Comparison of ENCODE assay signal across 8 cellular contexts in the genomic region with DNA sequence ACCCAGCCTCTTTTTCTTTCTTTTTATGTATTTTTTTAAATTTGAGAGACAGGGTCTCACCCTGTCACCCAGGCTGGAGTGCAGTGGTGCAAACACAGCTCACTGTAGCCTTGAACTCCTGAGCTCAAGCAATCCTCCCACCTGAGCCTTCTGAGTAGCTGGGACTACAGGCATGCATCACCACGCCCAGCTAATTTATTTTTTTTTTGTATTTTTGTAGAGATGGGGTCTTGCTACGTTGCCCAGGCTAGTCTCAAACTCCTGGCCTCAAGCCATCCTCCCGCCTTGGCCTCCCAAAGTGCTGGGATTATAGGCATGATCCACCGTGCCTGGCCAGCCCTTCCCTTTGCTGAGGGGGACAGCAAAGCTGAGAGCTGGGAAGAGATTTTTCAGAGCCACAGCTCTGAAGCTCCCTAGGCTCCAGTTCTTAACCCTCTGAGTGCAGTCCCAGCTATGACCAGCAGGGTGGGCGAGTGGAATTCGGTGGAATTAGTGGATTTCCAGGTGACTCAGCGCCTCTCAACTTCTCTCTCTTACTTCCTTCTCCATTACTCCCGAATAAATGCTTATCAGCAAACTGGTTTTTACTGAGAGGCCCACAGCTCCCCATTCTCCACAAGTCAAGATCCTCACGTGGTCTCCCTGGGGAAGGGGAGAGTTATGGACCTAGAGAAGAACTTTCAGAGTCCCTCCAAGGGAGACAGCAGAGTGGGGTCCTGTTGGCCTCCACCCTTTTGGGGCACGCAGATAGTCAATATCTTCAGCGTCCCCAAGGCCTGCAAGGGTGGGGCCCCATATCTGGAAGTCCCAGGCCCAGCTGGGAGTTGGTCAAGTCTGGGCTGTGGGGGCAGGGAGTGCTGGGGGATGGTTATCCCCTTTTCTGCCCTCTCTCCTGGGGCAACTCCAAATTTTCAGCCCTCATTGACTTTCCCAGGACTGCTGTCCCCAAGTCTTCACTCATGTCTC.
DNase-seq lines count a peak whose midpoint lies in the region; ATAC-seq and TF ChIP-seq lines count a peak whose summit lies in the region.

No MANE protein-coding gene starts in this region.

- peaks cover 20% of the 10 kb centered on the region for H3K27me3 Mint-ChIP-seq in T-helper 2 cell treated with Interferon-gamma antibody and Interleukin-4, amounts not matched to agents 5 μg/mL and 100 μg/mL, for 36 hours (ENCODE audit: low read depth)

- H3K27ac Mint-ChIP-seq in T-helper 2 cell treated with Interferon-gamma antibody and Interleukin-4, amounts not matched to agents 5 μg/mL and 100 μg/mL, for 36 hours = peak overlapping the region; percentile 77

- H3K4me3 Mint-ChIP-seq in T-helper 2 cell treated with Interferon-gamma antibody and Interleukin-4, amounts not matched to agents 5 μg/mL and 100 μg/mL, for 36 hours = peak overlapping the region; percentile 68

- H3K9me3 Mint-ChIP-seq in T-helper 2 cell treated with Interferon-gamma antibody and Interleukin-4, amounts not matched to agents 5 μg/mL and 100 μg/mL, for 36 hours = no peaks in the 10 kb centered on the region

- no peaks in the 10 kb centered on the region for H3K36me3 Mint-ChIP-seq in T-helper 2 cell treated with Interferon-gamma antibody and Interleukin-4, amounts not matched to agents 5 μg/mL and 100 μg/mL, for 36 hours (ENCODE audit: low read depth)

- ATAC-seq in GM21515 (IDR thresholded peaks at IDR 0.05; ENCODE audit: unreplicated experiment) (no peak), GM19395 (IDR thresholded peaks at IDR 0.05; ENCODE audit: unreplicated experiment) (no peak)

- DNase-seq in GM10266 (ENCODE audit: extremely low spot score) (peak; percentile 70), NCI-H146 (lab: John Stamatoyannopoulos, UW) (peak; percentile 58), astrocyte of the hippocampus (ENCODE audit: low read depth, low spot score) (peak; percentile 93), hepatic stellate cell (ENCODE audit: low spot score) (peak; percentile 82), retina (peak; percentile 63)
- peak; percentile 59 for DNase-seq in T-helper 2 cell treated with Interferon-gamma antibody and Interleukin-4, amounts not matched to agents 5 μg/mL and 100 μg/mL, for 36 hours (ENCODE audit: low spot score)

- peak; percentile 82 for TF ChIP-seq CTCF in GM10266 (IDR thresholded peaks at IDR 0.05; ENCODE audit: control insufficient read depth, insufficient read depth, low read depth, missing control alignments)

- H3K4me1 Mint-ChIP-seq in T-helper 2 cell treated with Interferon-gamma antibody and Interleukin-4, amounts not matched to agents 5 μg/mL and 100 μg/mL, for 36 hours (ENCODE audit: low read depth) = peaks cover 22% of the 10 kb centered on the region
